Comparison of ENCODE assay signal across 9 cellular contexts in the genomic region with DNA sequence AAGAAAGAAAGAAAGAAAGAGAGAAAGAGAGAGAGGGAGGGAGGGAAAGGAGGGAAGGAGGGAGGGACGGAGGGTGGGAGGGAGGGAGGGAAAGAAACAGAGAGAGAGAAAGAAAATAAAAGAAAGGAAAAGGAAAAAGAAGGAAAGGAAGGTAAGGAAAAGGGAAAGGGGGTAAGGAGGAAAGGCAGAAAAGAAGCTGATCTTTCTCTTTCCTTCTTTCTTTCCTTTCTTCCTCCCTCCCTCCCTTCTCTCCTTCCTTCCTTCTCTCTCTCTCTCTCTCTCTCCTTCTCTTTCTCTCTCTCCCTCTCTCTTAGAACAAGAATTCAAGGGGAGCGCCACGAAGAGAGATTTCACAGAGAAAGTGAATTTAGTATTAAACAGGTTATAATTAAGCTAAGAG. TPM values are rescaled to one million over a fixed set of nuclear protein-coding genes. Genes with fewer than 3 reads are reported as not detected.
"Had no signal": no experiment of that assay in that cellular context is flagged by ENCODE, and none has a peak within 500 bp of the region (broad histone marks: within the 10 kb centered on the region; RNA-seq: fewer than 3 reads in every experiment).

No MANE protein-coding gene starts in this region.

- FAIRE-seq: G401.6, GM12878, GM12891, GM12892, GM18507, GM19239 had no signal

- H3K4me3 ChIP-seq: GM12878 had no signal

- ATAC-seq: GM12878 had no signal

- DNase-seq: GDM1, GF-D8 had no signal

RNA-seq across cellular contexts. Expression of gene TRH, which starts 55.2 kb away (rescaled TPM):
- total RNA-seq: G401, GM12878 had no signal
- polyA plus RNA-seq: GM12878 had no signal
